In the genomic region with DNA sequence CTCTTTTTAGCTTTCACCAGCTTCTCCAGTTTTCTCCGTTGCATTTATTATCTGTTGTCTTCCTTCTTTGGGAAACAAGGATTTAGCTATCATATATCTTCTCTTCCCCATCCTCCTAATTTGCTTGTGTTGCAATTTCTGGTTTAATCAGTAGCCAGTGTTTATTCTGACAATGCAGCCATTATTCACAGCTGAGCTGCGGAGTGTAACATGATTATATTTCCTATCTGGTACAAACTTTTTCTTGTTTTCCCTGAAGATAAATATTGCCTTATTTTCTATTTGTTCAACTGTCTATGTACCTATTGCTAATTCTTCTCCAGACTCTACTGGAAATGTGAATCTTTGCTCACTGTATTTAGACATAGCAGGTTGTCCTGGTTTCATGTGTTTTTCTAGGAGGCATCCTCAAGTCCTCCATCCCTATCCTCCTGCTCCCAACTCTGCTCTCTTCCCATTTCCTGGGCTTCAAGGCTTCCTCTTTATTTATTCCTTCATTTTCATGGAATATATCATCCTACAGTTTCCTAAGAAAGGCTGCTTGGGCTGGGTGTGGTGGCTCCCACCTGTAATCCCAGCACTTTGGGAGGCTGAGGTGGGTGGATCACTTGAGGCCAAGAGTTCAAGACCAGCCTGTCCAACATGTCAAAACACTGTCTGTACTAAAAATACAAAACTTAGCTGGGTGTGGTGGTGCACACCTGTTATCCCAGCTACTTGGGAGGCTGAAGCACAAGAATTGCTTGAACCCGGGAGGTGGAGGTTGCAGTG, we compare ENCODE assay signal across 1 cellular context.
TF ChIP-seq lines count a peak whose summit lies in the region.

No MANE protein-coding gene starts in this region.

TF ChIP-seq in HepG2, 621 proteins besides CTCF, POLR2A, EP300 and RAD21 (continued from another document and continues in another):
- TF ChIP-seq, protein P1, sequence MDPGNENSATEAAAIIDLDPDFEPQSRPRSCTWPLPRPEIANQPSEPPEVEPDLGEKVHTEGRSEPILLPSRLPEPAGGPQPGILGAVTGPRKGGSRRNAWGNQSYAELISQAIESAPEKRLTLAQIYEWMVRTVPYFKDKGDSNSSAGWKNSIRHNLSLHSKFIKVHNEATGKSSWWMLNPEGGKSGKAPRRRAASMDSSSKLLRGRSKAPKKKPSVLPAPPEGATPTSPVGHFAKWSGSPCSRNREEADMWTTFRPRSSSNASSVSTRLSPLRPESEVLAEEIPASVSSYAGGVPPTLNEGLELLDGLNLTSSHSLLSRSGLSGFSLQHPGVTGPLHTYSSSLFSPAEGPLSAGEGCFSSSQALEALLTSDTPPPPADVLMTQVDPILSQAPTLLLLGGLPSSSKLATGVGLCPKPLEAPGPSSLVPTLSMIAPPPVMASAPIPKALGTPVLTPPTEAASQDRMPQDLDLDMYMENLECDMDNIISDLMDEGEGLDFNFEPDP (CRISPR knock-in tag; conservative IDR thresholded peaks at IDR 0.05), result no peak
- TF ChIP-seq HDAC1 (CRISPR knock-in tag; IDR thresholded peaks at IDR 0.05) (peak; percentile 75), NFIC (IDR thresholded peaks at IDR 0.05; ENCODE audit: low read length) (peak; percentile 90), HOXA5 (CRISPR knock-in tag; IDR thresholded peaks at IDR 0.05) (peak; percentile 38; the same call in 1 of the 2 replicates), ATF7-NPFF (CRISPR knock-in tag; IDR thresholded peaks at IDR 0.05; ENCODE audit: low read depth) (no peak; the same call in 1 of the 2 replicates), SOX5 (CRISPR knock-in tag; IDR thresholded peaks at IDR 0.05; ENCODE audit: borderline replicate concordance) (peak; percentile 96), CENPT (CRISPR knock-in tag; IDR thresholded peaks at IDR 0.05; ENCODE audit: low read depth) (no peak), KLF15 (CRISPR knock-in tag; IDR thresholded peaks at IDR 0.05; ENCODE audit: borderline replicate concordance) (no peak), HOXD1 (CRISPR knock-in tag; IDR thresholded peaks at IDR 0.05) (no peak), ZNF780A (CRISPR knock-in tag; IDR thresholded peaks at IDR 0.05) (no peak), ZNF546 (CRISPR knock-in tag; conservative IDR thresholded peaks at IDR 0.05) (no peak), HHEX (CRISPR knock-in tag; IDR thresholded peaks at IDR 0.05) (peak; percentile 39; the same call in 1 of the 2 replicates), SP2 (CRISPR knock-in tag; IDR thresholded peaks at IDR 0.05) (no peak), ZNF510 (CRISPR knock-in tag; IDR thresholded peaks at IDR 0.05; ENCODE audit: low read depth) (no peak), ZFP41 (CRISPR knock-in tag; IDR thresholded peaks at IDR 0.05; ENCODE audit: borderline replicate concordance) (no peak), KDM5B (CRISPR knock-in tag; IDR thresholded peaks at IDR 0.05; ENCODE audit: borderline replicate concordance) (no peak), MYNN (CRISPR knock-in tag; IDR thresholded peaks at IDR 0.05; ENCODE audit: low read depth) (no peak), HNF4A (CRISPR knock-in tag; IDR thresholded peaks at IDR 0.05) (peak; percentile 66), ZNF782 (CRISPR knock-in tag; IDR thresholded peaks at IDR 0.05; ENCODE audit: borderline replicate concordance) (no peak), NFYC (CRISPR knock-in tag; IDR thresholded peaks at IDR 0.05) (no peak), CBX2 (IDR thresholded peaks at IDR 0.05; ENCODE audit: low read depth, low read length) (no peak), CBX2 (CRISPR knock-in tag; IDR thresholded peaks at IDR 0.05; ENCODE audit: low read depth) (no peak), HMG20A (CRISPR knock-in tag; IDR thresholded peaks at IDR 0.05; ENCODE audit: borderline replicate concordance) (peak; percentile 82; the same call in 1 of the 2 replicates), TMF1 (CRISPR knock-in tag; IDR thresholded peaks at IDR 0.05; ENCODE audit: low read depth) (no peak)
- TF ChIP-seq, protein P2, sequence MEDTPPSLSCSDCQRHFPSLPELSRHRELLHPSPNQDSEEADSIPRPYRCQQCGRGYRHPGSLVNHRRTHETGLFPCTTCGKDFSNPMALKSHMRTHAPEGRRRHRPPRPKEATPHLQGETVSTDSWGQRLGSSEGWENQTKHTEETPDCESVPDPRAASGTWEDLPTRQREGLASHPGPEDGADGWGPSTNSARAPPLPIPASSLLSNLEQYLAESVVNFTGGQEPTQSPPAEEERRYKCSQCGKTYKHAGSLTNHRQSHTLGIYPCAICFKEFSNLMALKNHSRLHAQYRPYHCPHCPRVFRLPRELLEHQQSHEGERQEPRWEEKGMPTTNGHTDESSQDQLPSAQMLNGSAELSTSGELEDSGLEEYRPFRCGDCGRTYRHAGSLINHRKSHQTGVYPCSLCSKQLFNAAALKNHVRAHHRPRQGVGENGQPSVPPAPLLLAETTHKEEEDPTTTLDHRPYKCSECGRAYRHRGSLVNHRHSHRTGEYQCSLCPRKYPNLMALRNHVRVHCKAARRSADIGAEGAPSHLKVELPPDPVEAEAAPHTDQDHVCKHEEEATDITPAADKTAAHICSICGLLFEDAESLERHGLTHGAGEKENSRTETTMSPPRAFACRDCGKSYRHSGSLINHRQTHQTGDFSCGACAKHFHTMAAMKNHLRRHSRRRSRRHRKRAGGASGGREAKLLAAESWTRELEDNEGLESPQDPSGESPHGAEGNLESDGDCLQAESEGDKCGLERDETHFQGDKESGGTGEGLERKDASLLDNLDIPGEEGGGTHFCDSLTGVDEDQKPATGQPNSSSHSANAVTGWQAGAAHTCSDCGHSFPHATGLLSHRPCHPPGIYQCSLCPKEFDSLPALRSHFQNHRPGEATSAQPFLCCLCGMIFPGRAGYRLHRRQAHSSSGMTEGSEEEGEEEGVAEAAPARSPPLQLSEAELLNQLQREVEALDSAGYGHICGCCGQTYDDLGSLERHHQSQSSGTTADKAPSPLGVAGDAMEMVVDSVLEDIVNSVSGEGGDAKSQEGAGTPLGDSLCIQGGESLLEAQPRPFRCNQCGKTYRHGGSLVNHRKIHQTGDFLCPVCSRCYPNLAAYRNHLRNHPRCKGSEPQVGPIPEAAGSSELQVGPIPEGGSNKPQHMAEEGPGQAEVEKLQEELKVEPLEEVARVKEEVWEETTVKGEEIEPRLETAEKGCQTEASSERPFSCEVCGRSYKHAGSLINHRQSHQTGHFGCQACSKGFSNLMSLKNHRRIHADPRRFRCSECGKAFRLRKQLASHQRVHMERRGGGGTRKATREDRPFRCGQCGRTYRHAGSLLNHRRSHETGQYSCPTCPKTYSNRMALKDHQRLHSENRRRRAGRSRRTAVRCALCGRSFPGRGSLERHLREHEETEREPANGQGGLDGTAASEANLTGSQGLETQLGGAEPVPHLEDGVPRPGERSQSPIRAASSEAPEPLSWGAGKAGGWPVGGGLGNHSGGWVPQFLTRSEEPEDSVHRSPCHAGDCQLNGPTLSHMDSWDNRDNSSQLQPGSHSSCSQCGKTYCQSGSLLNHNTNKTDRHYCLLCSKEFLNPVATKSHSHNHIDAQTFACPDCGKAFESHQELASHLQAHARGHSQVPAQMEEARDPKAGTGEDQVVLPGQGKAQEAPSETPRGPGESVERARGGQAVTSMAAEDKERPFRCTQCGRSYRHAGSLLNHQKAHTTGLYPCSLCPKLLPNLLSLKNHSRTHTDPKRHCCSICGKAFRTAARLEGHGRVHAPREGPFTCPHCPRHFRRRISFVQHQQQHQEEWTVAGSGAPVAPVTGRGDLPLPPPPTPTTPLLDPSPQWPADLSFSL (CRISPR knock-in tag; IDR thresholded peaks at IDR 0.05), result no peak
- TF ChIP-seq, protein P3, sequence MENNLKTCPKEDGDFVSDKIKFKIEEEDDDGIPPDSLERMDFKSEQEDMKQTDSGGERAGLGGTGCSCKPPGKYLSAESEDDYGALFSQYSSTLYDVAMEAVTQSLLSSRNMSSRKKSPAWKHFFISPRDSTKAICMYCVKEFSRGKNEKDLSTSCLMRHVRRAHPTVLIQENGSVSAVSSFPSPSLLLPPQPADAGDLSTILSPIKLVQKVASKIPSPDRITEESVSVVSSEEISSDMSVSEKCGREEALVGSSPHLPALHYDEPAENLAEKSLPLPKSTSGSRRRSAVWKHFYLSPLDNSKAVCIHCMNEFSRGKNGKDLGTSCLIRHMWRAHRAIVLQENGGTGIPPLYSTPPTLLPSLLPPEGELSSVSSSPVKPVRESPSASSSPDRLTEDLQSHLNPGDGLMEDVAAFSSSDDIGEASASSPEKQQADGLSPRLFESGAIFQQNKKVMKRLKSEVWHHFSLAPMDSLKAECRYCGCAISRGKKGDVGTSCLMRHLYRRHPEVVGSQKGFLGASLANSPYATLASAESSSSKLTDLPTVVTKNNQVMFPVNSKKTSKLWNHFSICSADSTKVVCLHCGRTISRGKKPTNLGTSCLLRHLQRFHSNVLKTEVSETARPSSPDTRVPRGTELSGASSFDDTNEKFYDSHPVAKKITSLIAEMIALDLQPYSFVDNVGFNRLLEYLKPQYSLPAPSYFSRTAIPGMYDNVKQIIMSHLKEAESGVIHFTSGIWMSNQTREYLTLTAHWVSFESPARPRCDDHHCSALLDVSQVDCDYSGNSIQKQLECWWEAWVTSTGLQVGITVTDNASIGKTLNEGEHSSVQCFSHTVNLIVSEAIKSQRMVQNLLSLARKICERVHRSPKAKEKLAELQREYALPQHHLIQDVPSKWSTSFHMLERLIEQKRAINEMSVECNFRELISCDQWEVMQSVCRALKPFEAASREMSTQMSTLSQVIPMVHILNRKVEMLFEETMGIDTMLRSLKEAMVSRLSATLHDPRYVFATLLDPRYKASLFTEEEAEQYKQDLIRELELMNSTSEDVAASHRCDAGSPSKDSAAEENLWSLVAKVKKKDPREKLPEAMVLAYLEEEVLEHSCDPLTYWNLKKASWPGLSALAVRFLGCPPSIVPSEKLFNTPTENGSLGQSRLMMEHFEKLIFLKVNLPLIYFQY (CRISPR knock-in tag; IDR thresholded peaks at IDR 0.05; ENCODE audit: borderline replicate concordance), result no peak
- TF ChIP-seq, protein P4, sequence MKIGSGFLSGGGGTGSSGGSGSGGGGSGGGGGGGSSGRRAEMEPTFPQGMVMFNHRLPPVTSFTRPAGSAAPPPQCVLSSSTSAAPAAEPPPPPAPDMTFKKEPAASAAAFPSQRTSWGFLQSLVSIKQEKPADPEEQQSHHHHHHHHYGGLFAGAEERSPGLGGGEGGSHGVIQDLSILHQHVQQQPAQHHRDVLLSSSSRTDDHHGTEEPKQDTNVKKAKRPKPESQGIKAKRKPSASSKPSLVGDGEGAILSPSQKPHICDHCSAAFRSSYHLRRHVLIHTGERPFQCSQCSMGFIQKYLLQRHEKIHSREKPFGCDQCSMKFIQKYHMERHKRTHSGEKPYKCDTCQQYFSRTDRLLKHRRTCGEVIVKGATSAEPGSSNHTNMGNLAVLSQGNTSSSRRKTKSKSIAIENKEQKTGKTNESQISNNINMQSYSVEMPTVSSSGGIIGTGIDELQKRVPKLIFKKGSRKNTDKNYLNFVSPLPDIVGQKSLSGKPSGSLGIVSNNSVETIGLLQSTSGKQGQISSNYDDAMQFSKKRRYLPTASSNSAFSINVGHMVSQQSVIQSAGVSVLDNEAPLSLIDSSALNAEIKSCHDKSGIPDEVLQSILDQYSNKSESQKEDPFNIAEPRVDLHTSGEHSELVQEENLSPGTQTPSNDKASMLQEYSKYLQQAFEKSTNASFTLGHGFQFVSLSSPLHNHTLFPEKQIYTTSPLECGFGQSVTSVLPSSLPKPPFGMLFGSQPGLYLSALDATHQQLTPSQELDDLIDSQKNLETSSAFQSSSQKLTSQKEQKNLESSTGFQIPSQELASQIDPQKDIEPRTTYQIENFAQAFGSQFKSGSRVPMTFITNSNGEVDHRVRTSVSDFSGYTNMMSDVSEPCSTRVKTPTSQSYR (CRISPR knock-in tag; IDR thresholded peaks at IDR 0.05; ENCODE audit: borderline replicate concordance), result peak; percentile 33; the same call in 1 of the 2 replicates
- TF ChIP-seq, protein P5, sequence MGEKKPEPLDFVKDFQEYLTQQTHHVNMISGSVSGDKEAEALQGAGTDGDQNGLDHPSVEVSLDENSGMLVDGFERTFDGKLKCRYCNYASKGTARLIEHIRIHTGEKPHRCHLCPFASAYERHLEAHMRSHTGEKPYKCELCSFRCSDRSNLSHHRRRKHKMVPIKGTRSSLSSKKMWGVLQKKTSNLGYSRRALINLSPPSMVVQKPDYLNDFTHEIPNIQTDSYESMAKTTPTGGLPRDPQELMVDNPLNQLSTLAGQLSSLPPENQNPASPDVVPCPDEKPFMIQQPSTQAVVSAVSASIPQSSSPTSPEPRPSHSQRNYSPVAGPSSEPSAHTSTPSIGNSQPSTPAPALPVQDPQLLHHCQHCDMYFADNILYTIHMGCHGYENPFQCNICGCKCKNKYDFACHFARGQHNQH (CRISPR knock-in tag; IDR thresholded peaks at IDR 0.05), result peak; percentile 46; the same call in 1 of the 2 replicates
- TF ChIP-seq, protein P6, sequence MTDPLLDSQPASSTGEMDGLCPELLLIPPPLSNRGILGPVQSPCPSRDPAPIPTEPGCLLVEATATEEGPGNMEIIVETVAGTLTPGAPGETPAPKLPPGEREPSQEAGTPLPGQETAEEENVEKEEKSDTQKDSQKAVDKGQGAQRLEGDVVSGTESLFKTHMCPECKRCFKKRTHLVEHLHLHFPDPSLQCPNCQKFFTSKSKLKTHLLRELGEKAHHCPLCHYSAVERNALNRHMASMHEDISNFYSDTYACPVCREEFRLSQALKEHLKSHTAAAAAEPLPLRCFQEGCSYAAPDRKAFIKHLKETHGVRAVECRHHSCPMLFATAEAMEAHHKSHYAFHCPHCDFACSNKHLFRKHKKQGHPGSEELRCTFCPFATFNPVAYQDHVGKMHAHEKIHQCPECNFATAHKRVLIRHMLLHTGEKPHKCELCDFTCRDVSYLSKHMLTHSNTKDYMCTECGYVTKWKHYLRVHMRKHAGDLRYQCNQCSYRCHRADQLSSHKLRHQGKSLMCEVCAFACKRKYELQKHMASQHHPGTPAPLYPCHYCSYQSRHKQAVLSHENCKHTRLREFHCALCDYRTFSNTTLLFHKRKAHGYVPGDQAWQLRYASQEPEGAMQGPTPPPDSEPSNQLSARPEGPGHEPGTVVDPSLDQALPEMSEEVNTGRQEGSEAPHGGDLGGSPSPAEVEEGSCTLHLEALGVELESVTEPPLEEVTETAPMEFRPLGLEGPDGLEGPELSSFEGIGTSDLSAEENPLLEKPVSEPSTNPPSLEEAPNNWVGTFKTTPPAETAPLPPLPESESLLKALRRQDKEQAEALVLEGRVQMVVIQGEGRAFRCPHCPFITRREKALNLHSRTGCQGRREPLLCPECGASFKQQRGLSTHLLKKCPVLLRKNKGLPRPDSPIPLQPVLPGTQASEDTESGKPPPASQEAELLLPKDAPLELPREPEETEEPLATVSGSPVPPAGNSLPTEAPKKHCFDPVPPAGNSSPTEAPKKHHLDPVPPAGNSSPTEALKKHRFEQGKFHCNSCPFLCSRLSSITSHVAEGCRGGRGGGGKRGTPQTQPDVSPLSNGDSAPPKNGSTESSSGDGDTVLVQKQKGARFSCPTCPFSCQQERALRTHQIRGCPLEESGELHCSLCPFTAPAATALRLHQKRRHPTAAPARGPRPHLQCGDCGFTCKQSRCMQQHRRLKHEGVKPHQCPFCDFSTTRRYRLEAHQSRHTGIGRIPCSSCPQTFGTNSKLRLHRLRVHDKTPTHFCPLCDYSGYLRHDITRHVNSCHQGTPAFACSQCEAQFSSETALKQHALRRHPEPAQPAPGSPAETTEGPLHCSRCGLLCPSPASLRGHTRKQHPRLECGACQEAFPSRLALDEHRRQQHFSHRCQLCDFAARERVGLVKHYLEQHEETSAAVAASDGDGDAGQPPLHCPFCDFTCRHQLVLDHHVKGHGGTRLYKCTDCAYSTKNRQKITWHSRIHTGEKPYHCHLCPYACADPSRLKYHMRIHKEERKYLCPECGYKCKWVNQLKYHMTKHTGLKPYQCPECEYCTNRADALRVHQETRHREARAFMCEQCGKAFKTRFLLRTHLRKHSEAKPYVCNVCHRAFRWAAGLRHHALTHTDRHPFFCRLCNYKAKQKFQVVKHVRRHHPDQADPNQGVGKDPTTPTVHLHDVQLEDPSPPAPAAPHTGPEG (CRISPR knock-in tag; IDR thresholded peaks at IDR 0.05), result no peak
- TF ChIP-seq, protein P7, sequence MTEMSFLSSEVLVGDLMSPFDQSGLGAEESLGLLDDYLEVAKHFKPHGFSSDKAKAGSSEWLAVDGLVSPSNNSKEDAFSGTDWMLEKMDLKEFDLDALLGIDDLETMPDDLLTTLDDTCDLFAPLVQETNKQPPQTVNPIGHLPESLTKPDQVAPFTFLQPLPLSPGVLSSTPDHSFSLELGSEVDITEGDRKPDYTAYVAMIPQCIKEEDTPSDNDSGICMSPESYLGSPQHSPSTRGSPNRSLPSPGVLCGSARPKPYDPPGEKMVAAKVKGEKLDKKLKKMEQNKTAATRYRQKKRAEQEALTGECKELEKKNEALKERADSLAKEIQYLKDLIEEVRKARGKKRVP (CRISPR knock-in tag; IDR thresholded peaks at IDR 0.05), result peak in 1 of 2 experiments; percentile 86; a peak in 2 of 4 replicates
